ENCODE assay signal across 8 cellular contexts in the genomic region with DNA sequence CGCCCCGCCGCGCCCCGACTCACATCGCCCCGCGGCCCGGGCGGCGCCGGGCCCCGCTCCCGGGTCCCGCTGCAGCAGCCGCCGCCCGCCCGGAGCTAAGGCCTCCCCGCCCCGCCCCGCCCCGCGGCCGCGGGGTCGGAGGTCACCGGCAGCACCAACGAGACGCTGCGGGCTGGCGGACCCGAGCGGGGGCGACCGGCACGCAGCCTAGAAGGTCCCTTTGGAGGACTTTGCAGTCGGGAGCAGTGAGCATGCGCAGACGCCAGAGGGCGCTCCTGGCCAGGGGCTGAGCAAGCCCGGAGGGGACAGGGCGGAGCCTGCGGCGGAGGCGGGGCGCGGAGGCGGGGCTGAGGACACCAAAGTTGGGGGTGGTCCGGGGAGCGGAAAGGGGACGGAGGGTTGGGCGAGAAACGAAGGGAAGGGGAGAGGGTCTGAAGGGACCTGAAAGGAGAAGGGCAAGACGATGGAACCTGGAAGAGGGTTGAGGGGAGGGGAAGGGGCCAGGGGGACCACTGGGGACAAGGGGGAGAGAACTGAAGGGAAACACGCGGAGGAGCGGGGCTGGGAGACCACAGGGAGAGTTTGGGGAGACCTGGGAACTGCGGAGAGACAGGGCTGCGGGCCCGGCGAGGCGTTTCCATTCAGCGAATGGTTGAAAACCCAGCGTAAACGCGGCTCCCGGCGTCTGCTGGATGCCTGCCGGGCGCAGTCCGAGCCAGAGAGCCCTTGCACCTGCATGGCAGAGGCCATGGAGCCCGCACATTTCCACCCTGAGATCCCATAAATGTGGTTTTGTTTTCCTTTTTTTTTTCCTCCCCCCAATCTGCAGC. TPM values are rescaled to one million over a fixed set of nuclear protein-coding genes. Genes with fewer than 3 reads are reported as not detected.
DNase-seq lines count a peak whose midpoint lies in the region; ATAC-seq and TF ChIP-seq lines count a peak whose summit lies in the region.

A gene with protein sequence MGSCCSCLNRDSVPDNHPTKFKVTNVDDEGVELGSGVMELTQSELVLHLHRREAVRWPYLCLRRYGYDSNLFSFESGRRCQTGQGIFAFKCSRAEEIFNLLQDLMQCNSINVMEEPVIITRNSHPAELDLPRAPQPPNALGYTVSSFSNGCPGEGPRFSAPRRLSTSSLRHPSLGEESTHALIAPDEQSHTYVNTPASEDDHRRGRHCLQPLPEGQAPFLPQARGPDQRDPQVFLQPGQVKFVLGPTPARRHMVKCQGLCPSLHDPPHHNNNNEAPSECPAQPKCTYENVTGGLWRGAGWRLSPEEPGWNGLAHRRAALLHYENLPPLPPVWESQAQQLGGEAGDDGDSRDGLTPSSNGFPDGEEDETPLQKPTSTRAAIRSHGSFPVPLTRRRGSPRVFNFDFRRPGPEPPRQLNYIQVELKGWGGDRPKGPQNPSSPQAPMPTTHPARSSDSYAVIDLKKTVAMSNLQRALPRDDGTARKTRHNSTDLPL (minus strand): TSS at position 108 of the 830 bp plus-strand sequence. CDS start 2,913 bp downstream, outside the sequence.

- H3K9me2 ChIP-seq in DOHH2 (replicated peaks; ENCODE audit: control insufficient read depth, low read length) = no peaks in the 10 kb centered on the region

- H3K27ac ChIP-seq in DOHH2 (ENCODE audit: low read depth, low read length) = no peak within 1 kb of the TSS
- peak within 1 kb of the TSS; percentile 74; the same call in 1 of the 2 replicates for H3K27ac ChIP-seq in Panc1 (ENCODE audit: low read length)

- H3K27ac Mint-ChIP-seq in naive thymus-derived CD8-positive, alpha-beta T cell = peak within 1 kb of the TSS in 9 of 10 donors; percentile 58 to 88 (median 83)
- peak within 1 kb of the TSS; percentile 90 for H3K27ac Mint-ChIP-seq in stimulated activated naive B cell treated with anti-CD40 and anti-IgM and Interleukin-4, amounts not matched to agents 10 μg/mL and 1 μg/mL and 100 μg/mL, for 72 hours

- intact Hi-C loops in Panc1 (cut with micrococcal nuclease; ENCODE audit: unreplicated experiment) = loop anchor here (5.0 to 10.0 kb wide), 3 partner anchors 45 to 262 kb away; a partner anchor contains a TSS

- POLR2A ChIA-PET in Panc1 (lab: Charles Lee) = interaction anchor here (0.6 kb wide), 1 partner anchor 273 kb away, joined by 7 read pairs; no protein-coding TSS in a partner anchor
- POLR2A ChIA-PET in naive thymus-derived CD8-positive, alpha-beta T cell (lab: Charles Lee) = interaction anchor here (0.7 to 1.5 kb wide), 5 partner anchors 9 to 435 kb away, joined by 3 read pairs; no protein-coding TSS in a partner anchor

- in situ Hi-C loops in Panc1 (cut with HindIII; ENCODE audit: low pct_unique_long_range_greater_than_20kb, low sequenced_read_pairs) = no loop called here

- no peaks in the 10 kb centered on the region for H4K20me1 ChIP-seq in DOHH2 (ENCODE audit: control insufficient read depth, insufficient read depth, low read depth, low read length)

- H3K79me2 ChIP-seq in DOHH2 (ENCODE audit: control insufficient read depth, low read length) = peaks cover 7% of the 10 kb centered on the region

- DNase-seq in KG1 (lab: John Stamatoyannopoulos, UW) (peak; percentile 94), Panc1 (ENCODE audit: low read depth, low spot score) (peak; percentile 71), activated T-helper 1 cell treated with Interleukin-2 at 50 U/mL for 16 hours (ENCODE audit: low read depth) (peak; percentile 99), fibroblast of gingiva (ENCODE audit: low read depth) (peak; percentile 95)
- DNase-seq in naive thymus-derived CD8-positive, alpha-beta T cell = peak; percentile 95 to 100 (median 99)
- peak; percentile 98 for DNase-seq in stimulated activated naive B cell treated with anti-CD40 and anti-IgM and Interleukin-4, amounts not matched to agents 10 μg/mL and 1 μg/mL and 100 μg/mL, for 72 hours

- CTCF ChIA-PET in Panc1 (lab: Charles Lee) = interaction anchor here (0.6 to 0.7 kb wide), 5 partner anchors 39 to 450 kb away, joined by 3 to 4 read pairs (median 3); no protein-coding TSS in a partner anchor

- peaks cover 12% of the 10 kb centered on the region for H3F3A ChIP-seq in DOHH2 (ENCODE audit: control insufficient read depth, insufficient read depth)

- peaks cover 0 to 11% (median 0%) of the 10 kb centered on the region in 5 donors for H3K27me3 Mint-ChIP-seq in naive thymus-derived CD8-positive, alpha-beta T cell
- H3K27me3 Mint-ChIP-seq in stimulated activated naive B cell treated with anti-CD40 and anti-IgM and Interleukin-4, amounts not matched to agents 10 μg/mL and 1 μg/mL and 100 μg/mL, for 72 hours = no peaks in the 10 kb centered on the region

- no peaks in the 10 kb centered on the region for H3K9me3 ChIP-seq in DOHH2 (ENCODE audit: control insufficient read depth, insufficient read depth, low read length)
- no peaks in the 10 kb centered on the region for H3K9me3 ChIP-seq in Panc1 (ENCODE audit: control insufficient read depth, insufficient read depth, low read depth, low read length)

- peak within 1 kb of the TSS; percentile 87 for H3K4me3 ChIP-seq in DOHH2 (ENCODE audit: low read length)
- H3K4me3 ChIP-seq in Panc1 (ENCODE audit: low read depth in 2 of 2, low read length in 2 of 2) = peak within 1 kb of the TSS; percentile 68 to 78

- TF ChIP-seq CTCF in DOHH2 (IDR thresholded peaks at IDR 0.05; ENCODE audit: low read depth, low read length, poor library complexity, severe bottlenecking) = peak; percentile 88
- TF ChIP-seq CTCF in Panc1 (IDR thresholded peaks at IDR 0.05) = peak; percentile 98

- H3K9me3 Mint-ChIP-seq in naive thymus-derived CD8-positive, alpha-beta T cell = no peaks in the 10 kb centered on the region
- no peaks in the 10 kb centered on the region for H3K9me3 Mint-ChIP-seq in stimulated activated naive B cell treated with anti-CD40 and anti-IgM and Interleukin-4, amounts not matched to agents 10 μg/mL and 1 μg/mL and 100 μg/mL, for 72 hours

- peak; percentile 91 for ATAC-seq in GM21737 (IDR thresholded peaks at IDR 0.05; ENCODE audit: unreplicated experiment)
- peak; percentile 93 for ATAC-seq in Panc1
- ATAC-seq in naive thymus-derived CD8-positive, alpha-beta T cell = peak; percentile 94 to 98
- peak; percentile 92 to 97 for ATAC-seq in stimulated activated naive B cell treated with anti-CD40 and anti-IgM and Interleukin-4, amounts not matched to agents 10 μg/mL and 1 μg/mL and 100 μg/mL, for 72 hours (replicated peaks)

- peaks cover 0 to 18% (median 0%) of the 10 kb centered on the region in 3 donors for H3K36me3 Mint-ChIP-seq in naive thymus-derived CD8-positive, alpha-beta T cell
- peaks cover 4 to 15% of the 10 kb centered on the region in 2 donors for H3K36me3 Mint-ChIP-seq in stimulated activated naive B cell treated with anti-CD40 and anti-IgM and Interleukin-4, amounts not matched to agents 10 μg/mL and 1 μg/mL and 100 μg/mL, for 72 hours

- peak within 1 kb of the TSS; percentile 87 for H3K4me2 ChIP-seq in DOHH2 (ENCODE audit: low read length)

- no TSS peak for BruUV-seq in Panc1 (replicated peaks; lab: Mats Ljungman, UMichigan)

- H3K4me3 Mint-ChIP-seq in naive thymus-derived CD8-positive, alpha-beta T cell = peak within 1 kb of the TSS; percentile 88 to 97 (median 92)
- peak within 1 kb of the TSS; percentile 91 to 94 for H3K4me3 Mint-ChIP-seq in stimulated activated naive B cell treated with anti-CD40 and anti-IgM and Interleukin-4, amounts not matched to agents 10 μg/mL and 1 μg/mL and 100 μg/mL, for 72 hours

- H3K4me1 ChIP-seq in DOHH2 (ENCODE audit: control insufficient read depth, low read length) (peaks cover 31% of the 10 kb centered on the region), Panc1 (ENCODE audit: control insufficient read depth, insufficient read depth, low read length) (peaks cover 5% of the 10 kb centered on the region)

- H3K36me3 ChIP-seq in DOHH2 (ENCODE audit: control insufficient read depth, low read length) = peaks cover 9% of the 10 kb centered on the region
- H3K36me3 ChIP-seq in Panc1 (ENCODE audit: control insufficient read depth, insufficient read depth, low read length) = peaks cover 2% of the 10 kb centered on the region; the same call in 1 of the 2 replicates

- H3K4me1 Mint-ChIP-seq in naive thymus-derived CD8-positive, alpha-beta T cell = peaks cover 8 to 32% (median 24%) of the 10 kb centered on the region in 4 donors
- H3K4me1 Mint-ChIP-seq in stimulated activated naive B cell treated with anti-CD40 and anti-IgM and Interleukin-4, amounts not matched to agents 10 μg/mL and 1 μg/mL and 100 μg/mL, for 72 hours = peaks cover 21 to 34% of the 10 kb centered on the region in 2 donors

- H3K27me3 ChIP-seq in DOHH2 (ENCODE audit: control insufficient read depth, low read length) = peaks cover 4% of the 10 kb centered on the region
- H3K27me3 ChIP-seq in Panc1 (ENCODE audit: control insufficient read depth, insufficient read depth, low read length) = no peaks in the 10 kb centered on the region

RNA-seq across cellular contexts. Expression of the gene that starts here (rescaled TPM):
- 3.0 TPM for total RNA-seq in Panc1 (2021; ENCODE audit: unreplicated experiment)
- 4.9 TPM for polyA plus RNA-seq in Panc1 (2012; ENCODE audit: insufficient read length)
- total RNA-seq in naive thymus-derived CD8-positive, alpha-beta T cell = 1 to 10 TPM; 7.5 to 7.6 TPM
- polyA plus RNA-seq in naive thymus-derived CD8-positive, alpha-beta T cell = 1 to 10 TPM in 2 of 3 donors, under 1 TPM in 1; 0.91 to 2.8 (median 2.1) TPM
